ENCODE assay signal across 1 cellular context in the genomic region with DNA sequence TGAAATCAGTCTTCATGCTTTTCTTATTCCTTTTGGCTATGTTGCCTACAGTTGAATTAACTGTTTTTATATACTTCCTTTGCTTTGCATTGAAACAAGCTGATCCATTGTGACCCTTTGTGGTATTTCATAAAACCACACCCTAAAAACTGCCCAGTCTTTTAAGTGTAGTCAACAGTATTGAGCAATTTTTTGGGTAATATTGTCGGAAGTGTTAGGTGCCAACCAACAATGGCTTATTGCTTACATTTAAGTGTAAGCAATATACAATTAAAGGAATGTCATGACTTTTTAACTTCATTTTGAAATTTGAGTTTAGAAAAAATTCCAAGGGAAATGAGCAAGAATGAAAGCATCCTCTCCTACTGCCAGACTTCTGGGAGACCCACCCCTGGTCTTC.
TF ChIP-seq lines count a peak whose summit lies in the region.

No MANE protein-coding gene starts in this region.

TF ChIP-seq in SK-N-SH, 30 proteins besides CTCF, POLR2A, EP300 and RAD21 (continued from another document):
- TF ChIP-seq TEAD4 (IDR thresholded peaks at IDR 0.05; ENCODE audit: borderline replicate concordance, insufficient read depth): no peak
- 0 out of 2 replicates have a peak, but pooled peaks have one; percentile 11 for TF ChIP-seq TCF12 (IDR thresholded peaks at IDR 0.05)
- TF ChIP-seq NFIC (IDR thresholded peaks at IDR 0.05; ENCODE audit: borderline replicate concordance): peak; percentile 25; the same call in 1 of the 2 replicates
- no peak for TF ChIP-seq FOXM1 (IDR thresholded peaks at IDR 0.05; ENCODE audit: low read depth)
- TF ChIP-seq, protein P1, sequence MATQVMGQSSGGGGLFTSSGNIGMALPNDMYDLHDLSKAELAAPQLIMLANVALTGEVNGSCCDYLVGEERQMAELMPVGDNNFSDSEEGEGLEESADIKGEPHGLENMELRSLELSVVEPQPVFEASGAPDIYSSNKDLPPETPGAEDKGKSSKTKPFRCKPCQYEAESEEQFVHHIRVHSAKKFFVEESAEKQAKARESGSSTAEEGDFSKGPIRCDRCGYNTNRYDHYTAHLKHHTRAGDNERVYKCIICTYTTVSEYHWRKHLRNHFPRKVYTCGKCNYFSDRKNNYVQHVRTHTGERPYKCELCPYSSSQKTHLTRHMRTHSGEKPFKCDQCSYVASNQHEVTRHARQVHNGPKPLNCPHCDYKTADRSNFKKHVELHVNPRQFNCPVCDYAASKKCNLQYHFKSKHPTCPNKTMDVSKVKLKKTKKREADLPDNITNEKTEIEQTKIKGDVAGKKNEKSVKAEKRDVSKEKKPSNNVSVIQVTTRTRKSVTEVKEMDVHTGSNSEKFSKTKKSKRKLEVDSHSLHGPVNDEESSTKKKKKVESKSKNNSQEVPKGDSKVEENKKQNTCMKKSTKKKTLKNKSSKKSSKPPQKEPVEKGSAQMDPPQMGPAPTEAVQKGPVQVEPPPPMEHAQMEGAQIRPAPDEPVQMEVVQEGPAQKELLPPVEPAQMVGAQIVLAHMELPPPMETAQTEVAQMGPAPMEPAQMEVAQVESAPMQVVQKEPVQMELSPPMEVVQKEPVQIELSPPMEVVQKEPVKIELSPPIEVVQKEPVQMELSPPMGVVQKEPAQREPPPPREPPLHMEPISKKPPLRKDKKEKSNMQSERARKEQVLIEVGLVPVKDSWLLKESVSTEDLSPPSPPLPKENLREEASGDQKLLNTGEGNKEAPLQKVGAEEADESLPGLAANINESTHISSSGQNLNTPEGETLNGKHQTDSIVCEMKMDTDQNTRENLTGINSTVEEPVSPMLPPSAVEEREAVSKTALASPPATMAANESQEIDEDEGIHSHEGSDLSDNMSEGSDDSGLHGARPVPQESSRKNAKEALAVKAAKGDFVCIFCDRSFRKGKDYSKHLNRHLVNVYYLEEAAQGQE (IDR thresholded peaks at IDR 0.05; ENCODE audit: low read depth, low read length): no peak
- TF ChIP-seq RFX5 (IDR thresholded peaks at IDR 0.05; ENCODE audit: low read length): no peak
- TF ChIP-seq MEF2A (IDR thresholded peaks at IDR 0.05; ENCODE audit: borderline replicate concordance, low read depth): no peak
- no peak for TF ChIP-seq EZH2phosphoT487 (IDR thresholded peaks at IDR 0.05; ENCODE audit: borderline replicate concordance, low read depth)
